In genomic region chr5:128413356-128413755, GRCh38 we compare ENCODE assay signal across 18 cellular contexts.
"Had no signal": no experiment of that assay in that cellular context is flagged by ENCODE, and none has a peak within 500 bp of the region (broad histone marks: within the 10 kb centered on the region; RNA-seq: fewer than 3 reads in every experiment).

No MANE protein-coding gene starts in this region.

- H3K27me3 Mint-ChIP-seq: activated naive CD8-positive, alpha-beta T cell treated with anti-CD3 and anti-CD28 coated beads, Interleukin-2, amount 50 U/mL, for 24 hours; activated T-helper 17 cell treated with anti-CD3 and anti-CD28 coated beads, Interleukin-2, amount 50 U/mL, for 72 hours; central memory CD8-positive, alpha-beta T cell; effector memory CD8-positive, alpha-beta T cell; stimulated activated naive CD8-positive, alpha-beta T cell treated with anti-CD3 and anti-CD28 coated beads, Interleukin-15, Interleukin-2, amounts not matched to agents 100 ng/mL and 50 ng/mL, for 24 hours; type B pancreatic cell had no signal

- H3K27ac Mint-ChIP-seq: activated naive CD8-positive, alpha-beta T cell treated with anti-CD3 and anti-CD28 coated beads, Interleukin-2, amount 50 U/mL, for 24 hours; activated T-helper 17 cell treated with anti-CD3 and anti-CD28 coated beads, Interleukin-2, amount 50 U/mL, for 72 hours; effector memory CD8-positive, alpha-beta T cell; immature natural killer cell; stimulated activated naive CD8-positive, alpha-beta T cell treated with anti-CD3 and anti-CD28 coated beads, Interleukin-15, Interleukin-2, amounts not matched to agents 100 ng/mL and 50 ng/mL, for 24 hours; T-helper 2 cell treated with Interferon-gamma antibody and Interleukin-4, amounts not matched to agents 5 μg/mL and 100 μg/mL, for 36 hours; type B pancreatic cell had no signal

- H3K27ac ChIP-seq: heart left ventricle, lower lobe of right lung, right lobe of liver, spleen had no signal

- H3K4me1 ChIP-seq: lower lobe of right lung, right lobe of liver, spleen had no signal

- H3K4me1 Mint-ChIP-seq: activated naive CD8-positive, alpha-beta T cell treated with anti-CD3 and anti-CD28 coated beads, Interleukin-2, amount 50 U/mL, for 24 hours; activated T-helper 17 cell treated with anti-CD3 and anti-CD28 coated beads, Interleukin-2, amount 50 U/mL, for 72 hours; central memory CD8-positive, alpha-beta T cell; immature natural killer cell had no signal

- H3K27me3 ChIP-seq: heart left ventricle, right lobe of liver, spleen had no signal

- H3K36me3 Mint-ChIP-seq: immature natural killer cell had no signal

- H3K4me3 Mint-ChIP-seq: activated naive CD8-positive, alpha-beta T cell treated with anti-CD3 and anti-CD28 coated beads, Interleukin-2, amount 50 U/mL, for 24 hours; activated T-helper 17 cell treated with anti-CD3 and anti-CD28 coated beads, Interleukin-2, amount 50 U/mL, for 72 hours; central memory CD8-positive, alpha-beta T cell; effector memory CD8-positive, alpha-beta T cell; immature natural killer cell; stimulated activated naive CD8-positive, alpha-beta T cell treated with anti-CD3 and anti-CD28 coated beads, Interleukin-15, Interleukin-2, amounts not matched to agents 100 ng/mL and 50 ng/mL, for 24 hours; T-helper 2 cell treated with Interferon-gamma antibody and Interleukin-4, amounts not matched to agents 5 μg/mL and 100 μg/mL, for 36 hours; type B pancreatic cell had no signal

- DNase-seq: activated CD4-positive, alpha-beta T cell treated with anti-CD3 and anti-CD28 coated beads, Interleukin-2, amount 50 U/mL, for 4 hours; activated naive CD4-positive, alpha-beta T cell treated with Interleukin-2 at 50 U/mL for 16 hours; activated naive CD8-positive, alpha-beta T cell treated with anti-CD3 and anti-CD28 coated beads, Interleukin-2, amount 50 U/mL, for 24 hours; activated T-cell treated with anti-CD3 and anti-CD28 coated beads for 4 hours; dermis blood vessel endothelial cell; effector memory CD8-positive, alpha-beta T cell; heart left ventricle; immature natural killer cell; lower lobe of right lung; midbrain; right lobe of liver; spleen had no signal

- H3K36me3 ChIP-seq: heart left ventricle, lower lobe of right lung, right lobe of liver, spleen had no signal

- H3K9me3 ChIP-seq: lower lobe of right lung, right lobe of liver had no signal

- ATAC-seq: activated CD4-positive, CD25-positive, alpha-beta regulatory T cell treated with anti-CD3 and anti-CD28 coated beads, Interleukin-2, amount 50 U/mL, for 24 hours; activated naive CD8-positive, alpha-beta T cell treated with anti-CD3 and anti-CD28 coated beads, Interleukin-2, amount 50 U/mL, for 24 hours; activated T-helper 17 cell treated with anti-CD3 and anti-CD28 coated beads, Interleukin-2, amount 50 U/mL, for 72 hours; effector memory CD8-positive, alpha-beta T cell; heart left ventricle; lower lobe of right lung; right lobe of liver had no signal

- H3K4me3 ChIP-seq: heart left ventricle, lower lobe of right lung, right lobe of liver, spleen had no signal

- H3K9me3 Mint-ChIP-seq: T-helper 2 cell treated with Interferon-gamma antibody and Interleukin-4, amounts not matched to agents 5 μg/mL and 100 μg/mL, for 36 hours had no signal
